Comparison of ENCODE assay signal across 25 cellular contexts in genomic region chr5:1860949-1861348, GRCh38. TPM values are rescaled to one million over a fixed set of nuclear protein-coding genes. Genes with fewer than 3 reads are reported as not detected.
A peak's percentile ranks its signal among the peaks of the same experiment; 100 is the strongest.
DNase-seq lines count a peak whose midpoint lies in the region; ATAC-seq and TF ChIP-seq lines count a peak whose summit lies in the region.
"Had no signal": no experiment of that assay in that cellular context is flagged by ENCODE, and none has a peak within 500 bp of the region (broad histone marks: within the 10 kb centered on the region; RNA-seq: fewer than 3 reads in every experiment).

No MANE protein-coding gene starts in this region.

- H3K27ac ChIP-seq in upper lobe of right lung = no peak overlapping the region
- H3K27ac ChIP-seq: C4-2B, PC-9 had no signal

- H3K27me3 ChIP-seq in upper lobe of right lung = peaks cover 47% of the 10 kb centered on the region

- TF ChIP-seq CTCF in upper lobe of right lung (IDR thresholded peaks at IDR 0.05) = no peak

- H3K9me3 ChIP-seq in upper lobe of right lung = no peaks in the 10 kb centered on the region
- H3K9me3 ChIP-seq: SK-N-SH had no signal

- intact Hi-C loops in Right ventricle myocardium inferior (cut with DNase I) = no loop called here
- intact Hi-C loops in cardiac septum (cut with DNase I) = no loop called here
- intact Hi-C loops in head of caudate nucleus (cut with DNase I) = no loop called here
- intact Hi-C loops in upper lobe of right lung (cut with DNase I) = no loop called here

- H3K4me1 ChIP-seq in upper lobe of right lung = no peaks in the 10 kb centered on the region

- H3K36me3 ChIP-seq in upper lobe of right lung = no peaks in the 10 kb centered on the region

- DNase-seq in Right ventricle myocardium inferior (ENCODE audit: missing footprints) (no peak), cardiac septum (ENCODE audit: low spot score) (no peak), head of caudate nucleus (peak in 39 of 42 donors; percentile 7 to 81 (median 36)), medulla oblongata (ENCODE audit: extremely low spot score) (peak; percentile 65), NOMO-1 treated with DMSO at 0.1 percent for 48 hours (lab: John Stamatoyannopoulos, UW; ENCODE audit: unreplicated experiment) (no peak), upper lobe of right lung (no peak)
- DNase-seq: 8988T; Calu3; CD8-positive, alpha-beta memory T cell; DMS153; GF-D8; Kasumi-1; MM.1S; NCI-H1048; NCI-H1417 treated with DMSO at 0.1 percent for 48 hours; NCI-H187; NCI-H446 treated with DMSO at 0.1 percent for 48 hours; NCI-H526 treated with DMSO at 0.1 percent for 48 hours; PC-9; RPMI8226; SIG-M5; SK-N-SH had no signal

- no peak overlapping the region for H3K4me3 ChIP-seq in upper lobe of right lung
- H3K4me3 ChIP-seq: PC-9 had no signal

- ATAC-seq in Right ventricle myocardium inferior = peak; percentile 86
- no peak for ATAC-seq in GM21390 (IDR thresholded peaks at IDR 0.05; ENCODE audit: unreplicated experiment)
- ATAC-seq in upper lobe of right lung = no peak

RNA-seq across cellular contexts. Expression of gene IRX4, which starts 21.8 kb away (rescaled TPM):
- total RNA-seq in Right ventricle myocardium inferior = 17.6 TPM
- total RNA-seq in cardiac septum = 12.1 TPM
- total RNA-seq in upper lobe of right lung = not detected
- total RNA-seq: Calu3; CD8-positive, alpha-beta memory T cell; H4; PC-9 had no signal

RNA-seq across cellular contexts. Expression of gene NDUFS6, which starts 59.7 kb away (rescaled TPM):
- 134 TPM for total RNA-seq in Right ventricle myocardium inferior
- 78.6 TPM for total RNA-seq in cardiac septum
- 23.5 TPM for total RNA-seq in upper lobe of right lung

Comparison
In these comparisons a context has a peak if more than half of its experiments do, and no peak if none do; other contexts are left out.
1. DNase-seq: peak in head of caudate nucleus (39 of 42) and medulla oblongata (single experiment); none in Right ventricle myocardium inferior (single experiment), cardiac septum (single experiment), NOMO-1 treated with DMSO at 0.1 percent for 48 hours (single experiment) and upper lobe of right lung (single experiment).
2. RNA of gene IRX4, which starts 21.8 kb away (total RNA-seq): 17.6 TPM in Right ventricle myocardium inferior (single experiment) and 12.1 TPM in cardiac septum (single experiment); not detected in upper lobe of right lung (single experiment); every median in the first group is over 10 times any median in the second.